In the genomic region with DNA sequence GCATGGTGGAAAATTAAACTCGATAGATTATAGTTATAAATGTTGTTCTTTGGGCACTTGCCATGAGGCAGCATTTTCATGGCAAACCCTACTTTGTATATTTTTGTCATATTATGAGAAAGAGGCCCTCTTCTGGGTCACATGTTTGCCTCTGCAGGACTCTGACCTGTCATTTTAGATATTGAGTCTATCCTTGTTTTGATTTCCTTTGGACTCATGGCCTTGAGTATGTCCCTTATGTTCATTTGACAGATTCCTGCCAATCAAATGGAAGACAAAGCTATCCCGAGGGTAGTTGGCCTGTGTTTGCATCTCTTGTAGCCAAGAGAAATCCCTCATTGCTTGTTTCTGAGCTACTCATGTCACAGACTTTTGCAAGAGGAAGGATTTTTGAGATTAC, we compare ENCODE assay signal across 23 cellular contexts.
DNase-seq lines count a peak whose midpoint lies in the region; ATAC-seq, FAIRE-seq and TF ChIP-seq lines count a peak whose summit lies in the region.
"Had no signal": no experiment of that assay in that cellular context is flagged by ENCODE, and none has a peak within 500 bp of the region (broad histone marks: within the 10 kb centered on the region; RNA-seq: fewer than 3 reads in every experiment).

No MANE protein-coding gene starts in this region.

- no peak overlapping the region for H3K4me3 Mint-ChIP-seq in activated B cell treated with CpG ODN at 0.5 μM for 24 hours
- H3K4me3 Mint-ChIP-seq: B cell; CD4-positive, CD25-positive, alpha-beta regulatory T cell; CD8-positive, alpha-beta T cell; GM23338; H9 had no signal

- DNase-seq in activated B cell treated with CpG ODN at 0.5 μM for 24 hours: no peak
- no peak for DNase-seq in left colon
- DNase-seq in small intestine: peak; percentile 19
- DNase-seq in DMS 273 treated with DMSO at 0.1 percent for 48 hours (lab: John Stamatoyannopoulos, UW): no peak
- DNase-seq in ureter (ENCODE audit: low spot score): no peak
- DNase-seq in activated T-cell treated with anti-CD3 and anti-CD28 coated beads, Interleukin-2, amount 50 U/mL, for 48 hours: no peak
- no peak for DNase-seq in NCI-H2227 (lab: John Stamatoyannopoulos, UW; ENCODE audit: unreplicated experiment)
- DNase-seq: Caco-2; CD4-positive, CD25-positive, alpha-beta regulatory T cell; CD8-positive, alpha-beta T cell; DMS79; GF-D8; H9 had no signal

- POLR2A ChIA-PET in activated B cell treated with CpG ODN at 0.5 μM for 24 hours (lab: Charles Lee): interaction anchor here (0.6 to 1.6 kb wide), 3 partner anchors 10 to 630 kb away, joined by 3 to 11 read pairs (median 3); no protein-coding TSS in a partner anchor

- no peak for TF ChIP-seq RAD21 in liver (IDR thresholded peaks at IDR 0.05)

- H3K9me3 Mint-ChIP-seq in activated B cell treated with CpG ODN at 0.5 μM for 24 hours: peaks cover 6% of the 10 kb centered on the region

- ATAC-seq in activated B cell treated with CpG ODN at 0.5 μM for 24 hours (ENCODE audit: low read depth): no peak
- ATAC-seq in left colon: peak; percentile 54
- ATAC-seq: CD8-positive, alpha-beta T cell; GM23338; HCT116 had no signal

- H3K9ac ChIP-seq in liver (ENCODE audit: low read depth in 1 of 2, low read length in 2 of 2): no peak overlapping the region
- H3K9ac ChIP-seq: BLaER1 had no signal

- H3K4me1 Mint-ChIP-seq in activated B cell treated with CpG ODN at 0.5 μM for 24 hours: peaks cover 42% of the 10 kb centered on the region
- H3K4me1 Mint-ChIP-seq: GM23338 had no signal

- intact Hi-C loops in activated B cell treated with CpG ODN at 0.5 μM for 24 hours (cut with micrococcal nuclease) (loop anchor here (2.0 kb wide), 1 partner anchor 13 kb away; no protein-coding TSS in a partner anchor), left colon (cut with DNase I, micrococcal nuclease) (no loop called here)

- 51% methylated on average over 2 of the region's 2 CpGs for WGBS in liver
- WGBS in small intestine, 3 donors: 47 to 60% (median 57%) methylated on average over 2 of the region's 2 CpGs

- H3K36me3 Mint-ChIP-seq in activated B cell treated with CpG ODN at 0.5 μM for 24 hours (ENCODE audit: low read depth): peaks cover 8% of the 10 kb centered on the region

- FAIRE-seq in small intestine (lab: Jason Lieb, UNC): no peak
- FAIRE-seq: A204.1, GM12891, GM18507 had no signal

- H3K27me3 ChIP-seq in liver (ENCODE audit: control insufficient read depth in 4 of 4, insufficient read depth in 4 of 4, low read length in 3 of 4): no peaks in the 10 kb centered on the region
- H3K27me3 ChIP-seq in small intestine (ENCODE audit: control insufficient read depth in 2 of 2, insufficient read depth in 2 of 2, low read length in 2 of 2): no peaks in the 10 kb centered on the region
- H3K27me3 ChIP-seq: BLaER1 had no signal

- H3K4me3 ChIP-seq in liver (ENCODE audit: low read depth in 1 of 3, low read length in 3 of 3): no peak overlapping the region
- no peak overlapping the region for H3K4me3 ChIP-seq in small intestine (ENCODE audit: low read depth in 1 of 2, low read length in 2 of 2)
- H3K4me3 ChIP-seq: BLaER1, GM23338 had no signal

- no peaks in the 10 kb centered on the region for H3K9me3 ChIP-seq in liver (ENCODE audit: control insufficient read depth in 4 of 4, low read length in 3 of 4)
- H3K9me3 ChIP-seq in small intestine (ENCODE audit: control insufficient read depth, low read depth): no peaks in the 10 kb centered on the region
- H3K9me3 ChIP-seq: Caco-2 had no signal

- no peaks in the 10 kb centered on the region for H3K27me3 Mint-ChIP-seq in activated B cell treated with CpG ODN at 0.5 μM for 24 hours
- H3K27me3 Mint-ChIP-seq: B cell; CD4-positive, CD25-positive, alpha-beta regulatory T cell had no signal

- CTCF ChIA-PET in activated B cell treated with CpG ODN at 0.5 μM for 24 hours (lab: Charles Lee): no interaction called here

- H3K27ac Mint-ChIP-seq in activated B cell treated with CpG ODN at 0.5 μM for 24 hours: peak overlapping the region; percentile 30
- H3K27ac Mint-ChIP-seq: CD8-positive, alpha-beta T cell; GM23338; H9 had no signal

- H3K27ac ChIP-seq in liver (ENCODE audit: low read depth in 1 of 2, low read length in 2 of 2): no peak overlapping the region
- H3K27ac ChIP-seq in small intestine (ENCODE audit: low read depth in 1 of 2, low read length in 1 of 2): no peak overlapping the region
- H3K27ac ChIP-seq: 22Rv1, BLaER1, C4-2B had no signal

- no peaks in the 10 kb centered on the region for H3K36me3 ChIP-seq in liver (ENCODE audit: control insufficient read depth in 4 of 4, insufficient read depth in 3 of 4, low read depth in 1 of 4, low read length in 3 of 4)
- no peaks in the 10 kb centered on the region for H3K36me3 ChIP-seq in small intestine (ENCODE audit: control insufficient read depth in 2 of 2, insufficient read depth in 2 of 2, low read length in 2 of 2)

- TF ChIP-seq CTCF in activated B cell treated with CpG ODN at 0.5 μM for 24 hours (IDR thresholded peaks at IDR 0.05) (no peak), liver (IDR thresholded peaks at IDR 0.05; ENCODE audit: low read depth, low read length, missing input control) (no peak)

- peaks cover 1 to 13% (median 8%) of the 10 kb centered on the region in 4 donors for H3K4me1 ChIP-seq in liver (ENCODE audit: control insufficient read depth in 4 of 4, insufficient read depth in 4 of 4, low read length in 3 of 4)
- no peaks in the 10 kb centered on the region for H3K4me1 ChIP-seq in small intestine (ENCODE audit: control insufficient read depth in 2 of 2, insufficient read depth in 1 of 2, low read depth in 1 of 2, low read length in 1 of 2)
- H3K4me1 ChIP-seq: BLaER1 had no signal

TF ChIP-seq in liver, 16 proteins besides CTCF, POLR2A, EP300 and RAD21:
- TF ChIP-seq FOXA2 (IDR thresholded peaks at IDR 0.05) (no peak), HNF4A (conservative IDR thresholded peaks at IDR 0.05) (peak; percentile 30 to 64)
